In genomic region chr11:90589735-90590134, GRCh38 we compare ENCODE assay signal across 34 cellular contexts.
"Had no signal": no experiment of that assay in that cellular context is flagged by ENCODE, and none has a peak within 500 bp of the region (broad histone marks: within the 10 kb centered on the region; RNA-seq: fewer than 3 reads in every experiment).

No MANE protein-coding gene starts in this region.

- H3K27me3 ChIP-seq: MG63, SJCRH30 had no signal

- H3K27ac ChIP-seq: PC-9, RWPE1, SJCRH30, SK-N-MC had no signal

- H3K4me3 Mint-ChIP-seq: T-cell had no signal

- H3K4me1 Mint-ChIP-seq: T-cell had no signal

- H3K4me3 ChIP-seq: MG63, PC-9, SJCRH30, SK-N-MC had no signal

- ATAC-seq: Panc1, Right ventricle myocardium inferior, SK-N-SH treated with all-trans-retinoic acid at 6 μM for 48 hours, T-cell had no signal

- H2AFZ ChIP-seq: PC-9 had no signal

- H3K36me3 Mint-ChIP-seq: T-cell had no signal

- H3K27me3 Mint-ChIP-seq: T-cell had no signal

- H3K4me1 ChIP-seq: SJCRH30 had no signal

- H3K9me3 ChIP-seq: MG63, SJCRH30 had no signal

- H3K4me2 ChIP-seq: PC-9 had no signal

- FAIRE-seq: RCC 7860 had no signal

- H3K27ac Mint-ChIP-seq: T-cell had no signal

- H3K36me3 ChIP-seq: MG63, SJCRH30 had no signal

- DNase-seq: Kasumi-1, MG63, NCI-H1048, NCI-H1092 treated with DMSO at 0.1 percent for 48 hours, NCI-H1105 treated with DMSO at 0.1 percent for 48 hours, NCI-H1417, NCI-H1436, NCI-H146, NCI-H1694, NCI-H187, NCI-H1930, NCI-H2029 treated with DMSO at 0.1 percent for 48 hours, NCI-H2081 treated with DMSO at 0.1 percent for 48 hours, NCI-H2107, NCI-H2171, NCI-H226, NCI-H446 treated with DMSO at 0.1 percent for 48 hours, NCI-H510A, NCI-H524, NCI-H526, NCI-H69, NCI-H748 treated with DMSO at 0.1 percent for 48 hours, NCI-H82, PC-9, SHP77, SIG-M5, SJCRH30, T-cell had no signal
